In genomic region chr1:230112782-230113181, GRCh38 we compare ENCODE assay signal across 13 cellular contexts. TPM values are rescaled to one million over a fixed set of nuclear protein-coding genes. Genes with fewer than 3 reads are reported as not detected.
DNase-seq lines count a peak whose midpoint lies in the region; ATAC-seq, FAIRE-seq and TF ChIP-seq lines count a peak whose summit lies in the region.
"Had no signal": no experiment of that assay in that cellular context is flagged by ENCODE, and none has a peak within 500 bp of the region (broad histone marks: within the 10 kb centered on the region; RNA-seq: fewer than 3 reads in every experiment).

No MANE protein-coding gene starts in this region.

- H3K4me2 ChIP-seq in BLaER1 treated with 17β-estradiol and CSF1 and Interleukin-3, amounts not matched to agents 10 nM and 100 nM: peak overlapping the region; percentile 91 to 99 (median 94)
- peak overlapping the region; percentile 62 for H3K4me2 ChIP-seq in OCI-LY3 (ENCODE audit: low read length)

- no peaks in the 10 kb centered on the region for H3K27me3 ChIP-seq in BLaER1 treated with 17β-estradiol and CSF1 and Interleukin-3, amounts not matched to agents 10 nM and 100 nM
- H3K27me3 ChIP-seq in OCI-LY3 (ENCODE audit: low read depth, low read length) (no peaks in the 10 kb centered on the region; the same call in 1 of the 2 replicates), endodermal cell (ENCODE audit: control insufficient read depth, insufficient read depth, low read length, poor library complexity, severe bottlenecking) (peaks cover 57% of the 10 kb centered on the region)

- FAIRE-seq in GM12892 (lab: Jason Lieb, UNC): no peak

- peaks cover 37% of the 10 kb centered on the region for H3K4me1 Mint-ChIP-seq in endodermal cell

- DNase-seq in endodermal cell (no peak), sciatic nerve (ENCODE audit: low spot score) (no peak), DMS 273 (lab: John Stamatoyannopoulos, UW; ENCODE audit: unreplicated experiment) (no peak), GM12892 (ENCODE audit: insufficient read length) (no peak), NCI-H146 (lab: John Stamatoyannopoulos, UW) (no peak)
- DNase-seq: CD4-positive, CD25-positive, alpha-beta regulatory T cell; central memory CD4-positive, alpha-beta T cell; NCI-H1092 had no signal

- H3K4me3 ChIP-seq in BLaER1 treated with 17β-estradiol and CSF1 and Interleukin-3, amounts not matched to agents 10 nM and 100 nM: peak overlapping the region in 8 of 10 experiments; percentile 31 to 66 (median 51); a peak in 17 of 20 replicates
- H3K4me3 ChIP-seq in OCI-LY3 (ENCODE audit: low read length) (peak overlapping the region; percentile 22; the same call in 1 of the 2 replicates), endodermal cell (ENCODE audit: low read length) (no peak overlapping the region)
- H3K4me3 ChIP-seq: SK-N-MC had no signal

- ATAC-seq in sciatic nerve: peak; percentile 7
- no peak for ATAC-seq in GM21619 (IDR thresholded peaks at IDR 0.05; ENCODE audit: unreplicated experiment)
- ATAC-seq: activated CD4-positive, CD25-positive, alpha-beta regulatory T cell treated with anti-CD3 and anti-CD28 coated beads, Interleukin-2, amount 50 U/mL, for 24 hours had no signal

- H3K9me3 ChIP-seq in BLaER1 treated with 17β-estradiol and CSF1 and Interleukin-3, amounts not matched to agents 10 nM and 100 nM (replicated peaks in 1 of 11): no peaks in the 10 kb centered on the region
- H3K9me3 ChIP-seq in OCI-LY3 (ENCODE audit: insufficient read depth, low read length): no peaks in the 10 kb centered on the region
- H3K9me3 ChIP-seq in endodermal cell (ENCODE audit: control insufficient read depth, low read length): no peaks in the 10 kb centered on the region

- peaks cover 7% of the 10 kb centered on the region for H3K36me3 Mint-ChIP-seq in endodermal cell (ENCODE audit: low read depth)

- TF ChIP-seq CTCF in OCI-LY3 (IDR thresholded peaks at IDR 0.05; ENCODE audit: low read depth, low read length): no peak
- no peak for TF ChIP-seq CTCF in endodermal cell (conservative IDR thresholded peaks at IDR 0.05)

- H3K9me3 Mint-ChIP-seq in endodermal cell: no peaks in the 10 kb centered on the region
- H3K9me3 Mint-ChIP-seq: CD4-positive, CD25-positive, alpha-beta regulatory T cell had no signal

- TF ChIP-seq POLR2A in GM12892 (IDR thresholded peaks at IDR 0.05; ENCODE audit: low read depth, low read length): no peak

- H3K9ac ChIP-seq in BLaER1 treated with 17β-estradiol and CSF1 and Interleukin-3, amounts not matched to agents 10 nM and 100 nM: peak overlapping the region in 10 of 11 experiments; percentile 17 to 83 (median 72); a peak in 17 of 22 replicates
- H3K9ac ChIP-seq in OCI-LY3 (ENCODE audit: low read length) (peak overlapping the region; percentile 3; the same call in 1 of the 2 replicates), endodermal cell (ENCODE audit: extremely low read depth, low read length, poor library complexity, severe bottlenecking) (no peak overlapping the region)

- intact Hi-C loops in sciatic nerve (cut with DNase I): no loop called here

- H4K20me1 ChIP-seq in BLaER1 treated with 17β-estradiol and CSF1 and Interleukin-3, amounts not matched to agents 10 nM and 100 nM: peaks cover 27 to 80% (median 58%) of the 10 kb centered on the region in 11 experiments; a peak in 20 of 22 replicates
- H4K20me1 ChIP-seq in OCI-LY3 (ENCODE audit: insufficient read depth, low read length): peaks cover 45% of the 10 kb centered on the region

- peak overlapping the region; percentile 66 for H3K27ac Mint-ChIP-seq in endodermal cell

- H3K27me3 Mint-ChIP-seq in endodermal cell (ENCODE audit: insufficient read depth): peaks cover 74% of the 10 kb centered on the region
- H3K27me3 Mint-ChIP-seq: CD4-positive, CD25-positive, alpha-beta regulatory T cell had no signal

- 80 to 86% methylated on average over 5 of the region's 5 CpGs for WGBS in endodermal cell (ENCODE audit: insufficient coverage in 1 of 2, insufficient read length in 1 of 2), 2 experiments

- H3K4me3 Mint-ChIP-seq in endodermal cell: no peak overlapping the region
- H3K4me3 Mint-ChIP-seq: CD4-positive, CD25-positive, alpha-beta regulatory T cell had no signal

- peak overlapping the region in 10 of 11 experiments; percentile 64 to 93 (median 82); a peak in 20 of 22 replicates for H3K27ac ChIP-seq in BLaER1 treated with 17β-estradiol and CSF1 and Interleukin-3, amounts not matched to agents 10 nM and 100 nM
- H3K27ac ChIP-seq in OCI-LY3 (ENCODE audit: low read length) (no peak overlapping the region), endodermal cell (ENCODE audit: low read depth, low read length) (no peak overlapping the region)
- H3K27ac ChIP-seq: SK-N-MC had no signal

- H2AFZ ChIP-seq in OCI-LY3 (ENCODE audit: low read depth, low read length): no peak overlapping the region

- peaks cover 0 to 30% (median 0%) of the 10 kb centered on the region in 11 experiments; a peak in 3 of 22 replicates for H3K36me3 ChIP-seq in BLaER1 treated with 17β-estradiol and CSF1 and Interleukin-3, amounts not matched to agents 10 nM and 100 nM
- H3K36me3 ChIP-seq in OCI-LY3 (replicated peaks; ENCODE audit: low read depth, low read length) (peaks cover 10% of the 10 kb centered on the region), endodermal cell (ENCODE audit: control insufficient read depth, insufficient read depth, low read length) (no peaks in the 10 kb centered on the region)

- H3K4me1 ChIP-seq in BLaER1 treated with 17β-estradiol and CSF1 and Interleukin-3, amounts not matched to agents 10 nM and 100 nM: peaks cover 94 to 100% (median 100%) of the 10 kb centered on the region in 10 experiments
- H3K4me1 ChIP-seq in OCI-LY3 (ENCODE audit: low read length) (peaks cover 63% of the 10 kb centered on the region), endodermal cell (ENCODE audit: control insufficient read depth, insufficient read depth, low read length) (peaks cover 2% of the 10 kb centered on the region)

- peaks cover 58% of the 10 kb centered on the region for H3K79me2 ChIP-seq in OCI-LY3 (ENCODE audit: low read length)

RNA-seq across cellular contexts. Expression of gene GALNT2, which starts 45.7 kb away (rescaled TPM):
- total RNA-seq in endodermal cell (10 to 100 TPM; 41.6 to 63.5 TPM), sciatic nerve (67.3 TPM)
- 85.8 TPM for polyA plus RNA-seq in endodermal cell (2013, experiment 1 of 2)
- 77.5 TPM for polyA plus RNA-seq in endodermal cell (2013, experiment 2 of 2)
- 12.8 TPM for polyA plus RNA-seq in GM12892 (2012; ENCODE audit: missing spikeins)

Comparison
In these comparisons a context has a peak if more than half of its experiments do, and no peak if none do; other contexts are left out.
1. H3K27ac ChIP-seq: peak in BLaER1 treated with 17β-estradiol and CSF1 and Interleukin-3, amounts not matched to agents 10 nM and 100 nM (10 of 11); none in OCI-LY3 (single experiment) and endodermal cell (single experiment).